8 cellular contexts compared by ENCODE assay signal in genomic region chr1:194295690-194296089, GRCh38.
A peak's percentile ranks its signal among the peaks of the same experiment; 100 is the strongest.
DNase-seq lines count a peak whose midpoint lies in the region; ATAC-seq, FAIRE-seq and TF ChIP-seq lines count a peak whose summit lies in the region.

No MANE protein-coding gene starts in this region.

- no peaks in the 10 kb centered on the region for H3K79me2 ChIP-seq in DND-41 (ENCODE audit: insufficient read depth, low read length)

- no peaks in the 10 kb centered on the region for H3K4me1 ChIP-seq in DND-41 (ENCODE audit: insufficient read depth, low read length)

- H3K27me3 Mint-ChIP-seq in chondrocyte (ENCODE audit: low read depth) (no peaks in the 10 kb centered on the region), naive B cell (peaks cover 14 to 32% (median 23%) of the 10 kb centered on the region in 3 donors)

- no peak overlapping the region for H3K4me3 Mint-ChIP-seq in chondrocyte (ENCODE audit: unreplicated experiment)
- H3K4me3 Mint-ChIP-seq in naive B cell: no peak overlapping the region

- DNase-seq in DND-41 (no peak), NCI-H748 treated with DMSO at 0.1 percent for 48 hours (lab: John Stamatoyannopoulos, UW) (peak; percentile 50), chondrocyte (ENCODE audit: low spot score) (no peak), naive B cell (peak; percentile 63), NCI-H187 (lab: John Stamatoyannopoulos, UW) (no peak), GM19239 (ENCODE audit: insufficient read length, low spot score) (no peak)

- TF ChIP-seq CTCF in DND-41 (IDR thresholded peaks at IDR 0.05; ENCODE audit: borderline replicate concordance, extremely low read depth, low read length, poor library complexity, severe bottlenecking) (peak; percentile 46), chondrocyte (IDR thresholded peaks at IDR 0.05) (peak; percentile 84)

- H3K36me3 Mint-ChIP-seq in chondrocyte (ENCODE audit: low read depth) (no peaks in the 10 kb centered on the region), naive B cell (no peaks in the 10 kb centered on the region)

- no peaks in the 10 kb centered on the region for H3K27me3 ChIP-seq in DND-41 (ENCODE audit: insufficient read depth, low read length, poor library complexity)

- H3K4me2 ChIP-seq in DND-41 (ENCODE audit: insufficient read depth, low read length): no peak overlapping the region

- no peaks in the 10 kb centered on the region for H3K9me3 ChIP-seq in DND-41 (ENCODE audit: insufficient read depth, low read length, severe bottlenecking)

- H4K20me1 ChIP-seq in DND-41 (ENCODE audit: insufficient read depth, low read length): no peaks in the 10 kb centered on the region

- peaks cover 9% of the 10 kb centered on the region for H3K4me1 Mint-ChIP-seq in chondrocyte (ENCODE audit: low read depth)
- H3K4me1 Mint-ChIP-seq in naive B cell: peaks cover 0 to 13% (median 4%) of the 10 kb centered on the region in 3 donors

- no peak overlapping the region for H3K27ac ChIP-seq in DND-41 (ENCODE audit: low read length)

- FAIRE-seq in GM19239 (lab: Jason Lieb, UNC): no peak

- H3K36me3 ChIP-seq in DND-41 (ENCODE audit: insufficient read depth, low read length): no peaks in the 10 kb centered on the region

- H3K4me3 ChIP-seq in DND-41 (ENCODE audit: low read depth in 1 of 2, low read length in 2 of 2): no peak overlapping the region

- no peak overlapping the region for H2AFZ ChIP-seq in DND-41 (ENCODE audit: low read depth, low read length)

- ATAC-seq in DND-41 (ENCODE audit: insufficient read depth, low read depth) (peak; percentile 37; the same call in 1 of the 3 replicates), GM19035 (IDR thresholded peaks at IDR 0.05; ENCODE audit: unreplicated experiment) (peak; percentile 96), HG03135 (IDR thresholded peaks at IDR 0.05; ENCODE audit: unreplicated experiment) (peak; percentile 93), naive B cell (ENCODE audit: low read depth in 2 of 2) (peak; percentile 98)

- no peak overlapping the region for H3K9ac ChIP-seq in DND-41 (ENCODE audit: low read depth, low read length)

- no peak overlapping the region for H3K27ac Mint-ChIP-seq in chondrocyte (ENCODE audit: unreplicated experiment)
- peak overlapping the region in 2 of 6 donors; percentile 36 to 79 for H3K27ac Mint-ChIP-seq in naive B cell

- no peaks in the 10 kb centered on the region for H3K9me3 Mint-ChIP-seq in chondrocyte (ENCODE audit: low read depth)
- peaks cover 0 to 2% (median 0%) of the 10 kb centered on the region in 7 donors for H3K9me3 Mint-ChIP-seq in naive B cell

Comparison
In these comparisons a context has a peak if more than half of its experiments do, and no peak if none do; other contexts are left out.
1. ATAC-seq: peak in every context shown above with its lines; median percentile 98 in naive B cell; 96 in GM19035; 93 in HG03135; 37 in DND-41.
2. DNase-seq: peak in NCI-H748 treated with DMSO at 0.1 percent for 48 hours (single experiment) and naive B cell (single experiment); none in DND-41 (single experiment), chondrocyte (single experiment), NCI-H187 (0 of 2) and GM19239 (single experiment).